9 cellular contexts compared by ENCODE assay signal in genomic region chr11:73325036-73325981, GRCh38. TPM values are rescaled to one million over a fixed set of nuclear protein-coding genes. Genes with fewer than 3 reads are reported as not detected.
DNase-seq lines count a peak whose midpoint lies in the region; ATAC-seq and TF ChIP-seq lines count a peak whose summit lies in the region.
"Had no signal": no experiment of that assay in that cellular context is flagged by ENCODE, and none has a peak within 500 bp of the region (broad histone marks: within the 10 kb centered on the region; RNA-seq: fewer than 3 reads in every experiment).

No MANE protein-coding gene starts in this region.

- H3K4me1 ChIP-seq in SJSA1 (replicated peaks): peaks cover 55% of the 10 kb centered on the region
- peaks cover 16% of the 10 kb centered on the region for H3K4me1 ChIP-seq in mucosa of descending colon (ENCODE audit: low read depth)
- H3K4me1 ChIP-seq in body of pancreas: peaks cover 29% of the 10 kb centered on the region

- H3K9me3 ChIP-seq in SJSA1 (replicated peaks) (no peaks in the 10 kb centered on the region), mucosa of descending colon (no peaks in the 10 kb centered on the region), body of pancreas (no peaks in the 10 kb centered on the region)

- 80 to 85% methylated on average over 12 to 13 of the region's 13 CpGs for WGBS in body of pancreas, 2 donors

- H3K36me3 ChIP-seq in SJSA1 (peaks cover 20% of the 10 kb centered on the region), mucosa of descending colon (ENCODE audit: low read depth) (no peaks in the 10 kb centered on the region), body of pancreas (replicated peaks in 1 of 2; ENCODE audit: insufficient read depth in 1 of 2, low read depth in 2 of 2) (no peaks in the 10 kb centered on the region)

- DNase-seq in HFFc6: peak; percentile 71
- peak in 1 of 2 experiments; percentile 64 for DNase-seq in SJSA1 (ENCODE audit: low read depth in 1 of 2, low spot score in 2 of 2)
- no peak for DNase-seq in mucosa of descending colon
- no peak for DNase-seq in body of pancreas
- no peak for DNase-seq in activated T-cell treated with anti-CD3 and anti-CD28 coated beads for 4 hours
- DNase-seq in stimulated activated naive CD4-positive, alpha-beta T cell treated with Interleukin-2 at 50 U/mL for 16 hours (lab: John Stamatoyannopoulos, UW): no peak
- no peak for DNase-seq in stimulated activated CD4-positive, alpha-beta T cell treated with anti-CD3 and anti-CD28 coated beads, Interleukin-12 subunit alpha, Interleukin-12 subunit beta, amount 100 ng/mL, for 4 hours

- peaks cover 31% of the 10 kb centered on the region for H3K36me3 Mint-ChIP-seq in HFFc6 (ENCODE audit: low read depth)

- no peak overlapping the region for H3K4me3 ChIP-seq in SJSA1
- no peak overlapping the region for H3K4me3 ChIP-seq in mucosa of descending colon
- H3K4me3 ChIP-seq in body of pancreas: no peak overlapping the region

- TF ChIP-seq POLR2A in body of pancreas (IDR thresholded peaks at IDR 0.05): no peak

- H3K27me3 ChIP-seq in SJSA1 (replicated peaks) (no peaks in the 10 kb centered on the region), body of pancreas (no peaks in the 10 kb centered on the region)

- peak overlapping the region; percentile 95 for H3K27ac Mint-ChIP-seq in HFFc6

- H3K27ac ChIP-seq in SJSA1: peak overlapping the region; percentile 53; the same call in 1 of the 2 replicates
- H3K27ac ChIP-seq in body of pancreas: peak overlapping the region in 2 of 4 donors; percentile 38 to 60

- intact Hi-C loops in mucosa of descending colon (cut with DNase I, micrococcal nuclease): no loop called here
- intact Hi-C loops in body of pancreas (cut with DNase I): no loop called here

- H3K27me3 Mint-ChIP-seq in HFFc6 (ENCODE audit: insufficient read depth): peaks cover 3% of the 10 kb centered on the region

- no peaks in the 10 kb centered on the region for H3K9me3 Mint-ChIP-seq in HFFc6

- no peak for TF ChIP-seq CTCF in HFFc6 (IDR thresholded peaks at IDR 0.05)
- TF ChIP-seq CTCF in mucosa of descending colon (IDR thresholded peaks at IDR 0.05): no peak
- no peak for TF ChIP-seq CTCF in body of pancreas (IDR thresholded peaks at IDR 0.05)

- H3K4me1 Mint-ChIP-seq in HFFc6 (ENCODE audit: low read depth): peaks cover 96% of the 10 kb centered on the region

- H3K4me3 Mint-ChIP-seq in HFFc6: peak overlapping the region; percentile 76

- peak; percentile 77 for ATAC-seq in GM18498 (IDR thresholded peaks at IDR 0.05; ENCODE audit: unreplicated experiment)
- peak; percentile 14 for ATAC-seq in mucosa of descending colon
- ATAC-seq in body of pancreas: no peak
- ATAC-seq: HCT116 had no signal

RNA-seq across cellular contexts. Expression of gene ARHGEF17, which starts 17.2 kb away (rescaled TPM):
- total RNA-seq in HFFc6 (2021; fragmentation: NEBNext Ultra II Directional; extraction: Animal tissue kit (Norgen Biotek cat#: 25700)): 100 to 1,000 TPM in 2 of 6 experiments, 10 to 100 TPM in 4; 84.6 to 112 (median 92.1) TPM
- total RNA-seq in SJSA1 (2014; rRNA removed; shearing (Covaris generic)): 8.3 and 14.6 TPM in 2 replicates
- 10 to 100 TPM in 2 of 3 donors, 1 to 10 TPM in 1; 7.6 to 75.8 (median 13.6) TPM for total RNA-seq in mucosa of descending colon
- total RNA-seq in body of pancreas: 10 to 100 TPM; 19.2 to 28.0 TPM

RNA-seq across cellular contexts. Expression of gene RELT, which starts 50.9 kb away (rescaled TPM):
- 1 to 10 TPM; 6.2 to 7.7 (median 7.0) TPM for total RNA-seq in HFFc6 (2021; fragmentation: NEBNext Ultra II Directional; extraction: Animal tissue kit (Norgen Biotek cat#: 25700))
- total RNA-seq in SJSA1 (2014; rRNA removed; shearing (Covaris generic)): 8.7 and 13.2 TPM in 2 replicates
- total RNA-seq in mucosa of descending colon (1 to 10 TPM; 2.3 to 4.7 (median 4.4) TPM), body of pancreas (under 1 TPM; 0.33 to 0.52 TPM)

RNA-seq across cellular contexts. Expression of gene P2RY6, which starts 53.2 kb away (rescaled TPM):
- 1 to 10 TPM in 4 of 6 experiments, under 1 TPM in 2; 0.54 to 2.4 (median 1.9) TPM for total RNA-seq in HFFc6 (2021; fragmentation: NEBNext Ultra II Directional; extraction: Animal tissue kit (Norgen Biotek cat#: 25700))
- total RNA-seq in SJSA1 (2014; rRNA removed; shearing (Covaris generic)): not detected in 2 replicates
- total RNA-seq in mucosa of descending colon: 1 to 10 TPM; 1.9 to 4.3 (median 2.8) TPM
- not detected for total RNA-seq in body of pancreas
